24 cellular contexts compared by ENCODE assay signal in the genomic region with DNA sequence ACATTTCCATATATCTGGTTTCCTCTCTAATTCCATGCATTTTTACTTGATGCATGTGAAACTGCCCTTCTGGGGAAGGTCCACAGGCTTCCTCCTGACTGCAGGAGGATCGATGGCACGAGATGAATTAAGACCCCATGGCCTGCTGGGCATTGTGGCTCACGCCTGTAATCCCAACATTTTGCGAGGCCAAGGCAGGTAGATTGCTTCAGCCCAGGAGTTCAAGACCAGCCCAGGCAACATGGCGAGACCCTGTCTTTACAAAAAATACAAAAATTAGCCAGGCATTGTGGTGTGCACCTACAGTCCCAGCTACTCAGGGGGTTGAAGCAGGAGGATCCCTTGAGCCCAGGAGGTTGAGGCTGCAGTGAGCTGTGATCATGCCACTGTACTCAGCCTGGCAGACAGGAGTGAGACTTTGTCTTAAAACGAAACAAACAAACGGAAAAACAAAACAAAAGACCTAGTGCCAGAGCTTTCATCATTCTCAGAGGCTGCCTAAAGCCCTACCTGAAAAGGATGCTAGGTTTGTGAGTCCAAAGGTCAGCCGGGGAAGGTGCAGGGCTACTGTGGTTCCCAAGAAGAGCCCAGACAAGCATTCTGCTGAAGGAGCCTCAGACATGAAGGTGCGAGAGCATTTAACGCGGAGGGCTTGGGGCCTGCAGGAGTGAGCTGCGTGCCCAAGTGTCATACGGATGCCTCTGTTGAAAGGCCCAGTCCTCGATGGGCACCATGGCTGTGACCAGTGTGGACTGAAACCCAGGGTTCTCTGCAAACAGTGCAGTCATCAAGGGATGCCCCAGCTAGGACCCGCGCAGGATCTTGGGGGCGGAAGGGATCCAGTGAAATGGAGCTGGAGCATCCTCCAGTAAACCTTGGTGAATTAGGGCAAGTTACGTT. TPM values are rescaled to one million over a fixed set of nuclear protein-coding genes. Genes with fewer than 3 reads are reported as not detected.
A peak's percentile ranks its signal among the peaks of the same experiment; 100 is the strongest.
DNase-seq lines count a peak whose midpoint lies in the region; ATAC-seq and TF ChIP-seq lines count a peak whose summit lies in the region.
"Had no signal": no experiment of that assay in that cellular context is flagged by ENCODE, and none has a peak within 500 bp of the region (broad histone marks: within the 10 kb centered on the region; RNA-seq: fewer than 3 reads in every experiment).

No MANE protein-coding gene starts in this region.

- peaks cover 19% of the 10 kb centered on the region for H3K4me1 Mint-ChIP-seq in type B pancreatic cell (ENCODE audit: unreplicated experiment)

- H3K27me3 Mint-ChIP-seq in type B pancreatic cell = peaks cover 22% of the 10 kb centered on the region
- H3K27me3 Mint-ChIP-seq: memory B cell had no signal

- H3K4me3 ChIP-seq in iPS-20b (ENCODE audit: low read length) = peak overlapping the region; percentile 63; the same call in 1 of the 2 replicates
- H3K4me3 ChIP-seq in PC-9 = no peak overlapping the region
- no peak overlapping the region for H3K4me3 ChIP-seq in mesenchymal stem cell (ENCODE audit: insufficient read depth in 1 of 2, low read depth in 1 of 2, low read length in 2 of 2)
- H3K4me3 ChIP-seq: body of pancreas had no signal

- no peak overlapping the region for H2BK15ac ChIP-seq in mesenchymal stem cell (ENCODE audit: low read depth, poor library complexity, severe bottlenecking)

- H4K20me1 ChIP-seq in PC-9 (ENCODE audit: insufficient read depth) = no peaks in the 10 kb centered on the region

- no peaks in the 10 kb centered on the region for H3K9me3 Mint-ChIP-seq in type B pancreatic cell
- H3K9me3 Mint-ChIP-seq: activated naive CD4-positive, alpha-beta T cell treated with anti-CD3 and anti-CD28 coated beads, Interleukin-2, amount 10 ng/mL, durations not matched to agents 7 days and 5 days; dendritic cell treated with granulocyte-macrophage colony-stimulating factor and Interleukin-4, amounts not matched to agents 40 ng/mL and 50 ng/mL, for 4 days; memory B cell; naive thymus-derived CD8-positive, alpha-beta T cell had no signal

- no peak overlapping the region for H2BK12ac ChIP-seq in mesenchymal stem cell (ENCODE audit: low read length in 2 of 2)

- no peak overlapping the region for H2BK120ac ChIP-seq in mesenchymal stem cell (ENCODE audit: low read depth, low read length)

- no peak overlapping the region for H3K4me3 Mint-ChIP-seq in type B pancreatic cell
- H3K4me3 Mint-ChIP-seq: activated naive CD4-positive, alpha-beta T cell treated with anti-CD3 and anti-CD28 coated beads, Interleukin-2, amount 10 ng/mL, durations not matched to agents 7 days and 5 days; dendritic cell treated with granulocyte-macrophage colony-stimulating factor and Interleukin-4, amounts not matched to agents 40 ng/mL and 50 ng/mL, for 4 days had no signal

- H3K27me3 ChIP-seq in iPS-20b (ENCODE audit: insufficient read depth, low read length) = peaks cover 20% of the 10 kb centered on the region; the same call in 1 of the 2 replicates
- peaks cover 28% of the 10 kb centered on the region for H3K27me3 ChIP-seq in PC-9 (ENCODE audit: insufficient read depth, low read depth)
- peaks cover 35 to 50% of the 10 kb centered on the region in 2 experiments for H3K27me3 ChIP-seq in mesenchymal stem cell (ENCODE audit: control insufficient read depth in 1 of 2, insufficient read depth in 1 of 2, low read length in 2 of 2)
- H3K27me3 ChIP-seq: body of pancreas had no signal

- H3K4me1 ChIP-seq in iPS-20b (ENCODE audit: insufficient read depth, low read length) (peaks cover 28% of the 10 kb centered on the region), PC-9 (replicated peaks; ENCODE audit: insufficient read depth) (0 out of 2 replicates have a peak, but pooled peaks cover 5% of the 10 kb centered on the region), mesenchymal stem cell (ENCODE audit: control insufficient read depth, insufficient read depth, low read depth, low read length) (peaks cover 12% of the 10 kb centered on the region)
- H3K4me1 ChIP-seq: body of pancreas, parathyroid adenoma had no signal

- no peak overlapping the region for H3K27ac Mint-ChIP-seq in type B pancreatic cell
- H3K27ac Mint-ChIP-seq: activated naive CD4-positive, alpha-beta T cell treated with anti-CD3 and anti-CD28 coated beads, Interleukin-2, amount 10 ng/mL, durations not matched to agents 7 days and 5 days; dendritic cell treated with granulocyte-macrophage colony-stimulating factor and Interleukin-4, amounts not matched to agents 40 ng/mL and 50 ng/mL, for 4 days; memory B cell had no signal

- TF ChIP-seq CTCF in type B pancreatic cell (conservative IDR thresholded peaks at IDR 0.05) = no peak
- no peak for TF ChIP-seq CTCF in PC-9 (conservative IDR thresholded peaks at IDR 0.05)

- POLR2A ChIA-PET in PC-9 (lab: Charles Lee; ENCODE audit: unreplicated experiment) = no interaction called here

- no TSS peak for BruUV-seq in PC-9 (replicated peaks; lab: Mats Ljungman, UMichigan)

- no peaks in the 10 kb centered on the region for H3K9me3 ChIP-seq in iPS-20b (ENCODE audit: insufficient read depth, low read depth, low read length)
- H3K9me3 ChIP-seq in PC-9 (ENCODE audit: insufficient read depth, low read depth) = no peaks in the 10 kb centered on the region
- H3K9me3 ChIP-seq in mesenchymal stem cell (ENCODE audit: control insufficient read depth, low read length) = no peaks in the 10 kb centered on the region
- H3K9me3 ChIP-seq: body of pancreas had no signal

- H3K79me1 ChIP-seq in mesenchymal stem cell (replicated peaks; ENCODE audit: low read length, poor library complexity, severe bottlenecking) = no peaks in the 10 kb centered on the region

- CTCF ChIA-PET in PC-9 (lab: Charles Lee) = no interaction called here

- H2AK5ac ChIP-seq in mesenchymal stem cell (ENCODE audit: low read length, severe bottlenecking) = no peak overlapping the region

- ATAC-seq in HG03159 (IDR thresholded peaks at IDR 0.05; ENCODE audit: unreplicated experiment) = no peak
- ATAC-seq: body of pancreas; naive thymus-derived CD8-positive, alpha-beta T cell had no signal

- H3K36me3 Mint-ChIP-seq in type B pancreatic cell = no peaks in the 10 kb centered on the region
- H3K36me3 Mint-ChIP-seq: activated naive CD4-positive, alpha-beta T cell treated with anti-CD3 and anti-CD28 coated beads, Interleukin-2, amount 10 ng/mL, durations not matched to agents 7 days and 5 days had no signal

- no peak overlapping the region for H2BK5ac ChIP-seq in mesenchymal stem cell (ENCODE audit: low read depth, low read length, poor library complexity, severe bottlenecking)

- no peak overlapping the region for H3K14ac ChIP-seq in mesenchymal stem cell (ENCODE audit: low read length in 2 of 2)

- H3K9ac ChIP-seq in iPS-20b (ENCODE audit: low read depth, low read length) (no peak overlapping the region; the same call in 1 of the 2 replicates), mesenchymal stem cell (ENCODE audit: low read length) (no peak overlapping the region)
- H3K9ac ChIP-seq: parathyroid adenoma had no signal

- WGBS in mesenchymal stem cell = 95% methylated on average over 18 of the region's 18 CpGs

- H4K91ac ChIP-seq in mesenchymal stem cell (ENCODE audit: low read length) = no peak overlapping the region

- no peak overlapping the region for H3K23ac ChIP-seq in mesenchymal stem cell (ENCODE audit: low read length in 2 of 2)

- intact Hi-C loops in PC-9 (cut with micrococcal nuclease; ENCODE audit: unreplicated experiment) = no loop called here

- H3K36me3 ChIP-seq in iPS-20b (ENCODE audit: insufficient read depth, low read depth, low read length) (no peaks in the 10 kb centered on the region), PC-9 (ENCODE audit: low read depth) (no peaks in the 10 kb centered on the region), mesenchymal stem cell (ENCODE audit: control insufficient read depth in 1 of 2, insufficient read depth in 2 of 2, low read depth in 1 of 2, low read length in 2 of 2) (no peaks in the 10 kb centered on the region)

- H3K18ac ChIP-seq in mesenchymal stem cell (ENCODE audit: low read depth in 1 of 2, low read length in 2 of 2) = no peak overlapping the region

- DNase-seq in activated effector memory CD4-positive, alpha-beta T cell treated with anti-CD3 and anti-CD28 coated beads, Interleukin-2, amount 50 U/mL, for 16 hours = peak; percentile 50
- DNase-seq in activated effector memory CD4-positive, alpha-beta T cell treated with Interleukin-2 at 50 U/mL for 16 hours = no peak
- DNase-seq in activated CD8-positive, alpha-beta memory T cell treated with anti-CD3 and anti-CD28 coated beads, Interleukin-2, amount 50 U/mL, for 4 hours = peak; percentile 6
- DNase-seq in type B pancreatic cell (ENCODE audit: extremely low spot score, unreplicated experiment) (peak; percentile 60), PC-9 (no peak), mesenchymal stem cell (no peak)
- DNase-seq: activated naive CD4-positive, alpha-beta T cell treated with anti-CD3 and anti-CD28 coated beads, Interleukin-2, amount 10 ng/mL, durations not matched to agents 7 days and 5 days; DMS 273 treated with DMSO at 0.1 percent for 48 hours; kidney glomerular epithelial cell; NCI-H1417 treated with DMSO at 0.1 percent for 48 hours; NCI-H69; SIG-M5; stimulated activated CD4-positive, alpha-beta T cell treated with anti-CD3 and anti-CD28 coated beads, Interleukin-2, amount 100 ng/mL, for 48 hours had no signal

- no peak overlapping the region for H4K8ac ChIP-seq in mesenchymal stem cell (ENCODE audit: low read length)

- peak overlapping the region; percentile 54 for H3K27ac ChIP-seq in iPS-20b (ENCODE audit: low read length)
- H3K27ac ChIP-seq in PC-9 = no peak overlapping the region
- no peak overlapping the region for H3K27ac ChIP-seq in mesenchymal stem cell (ENCODE audit: low read length, poor library complexity, severe bottlenecking)
- H3K27ac ChIP-seq: body of pancreas, parathyroid adenoma had no signal

- no peaks in the 10 kb centered on the region for H3K9me2 ChIP-seq in PC-9 (ENCODE audit: insufficient read depth)

- H2AFZ ChIP-seq in PC-9 = no peak overlapping the region
- H2AFZ ChIP-seq in mesenchymal stem cell (ENCODE audit: low read depth, low read length) = no peak overlapping the region
- H2AFZ ChIP-seq: parathyroid adenoma had no signal

- H3F3A ChIP-seq in PC-9 (ENCODE audit: insufficient read depth, low read depth) = 0 out of 2 replicates have a peak, but pooled peaks cover 4% of the 10 kb centered on the region

- H3K4me2 ChIP-seq in PC-9 (no peak overlapping the region), mesenchymal stem cell (ENCODE audit: low read length, poor library complexity, severe bottlenecking) (no peak overlapping the region)

- H3K79me2 ChIP-seq in PC-9 (ENCODE audit: low read depth) = no peaks in the 10 kb centered on the region
- H3K79me2 ChIP-seq: parathyroid adenoma had no signal

- H3K4ac ChIP-seq in mesenchymal stem cell (ENCODE audit: low read depth in 1 of 2, low read length in 2 of 2) = no peak overlapping the region

RNA-seq across cellular contexts. Expression of a gene that starts 21.5 kb away (rescaled TPM):
- total RNA-seq in type B pancreatic cell (ENCODE audit: low replicate concordance) = 0.24 TPM in 1 of 2 replicates, not detected in the other
- total RNA-seq in PC-9 (2021) = not detected in 2 replicates
- not detected for polyA plus RNA-seq in mesenchymal stem cell (2013, experiment 1 of 2)
- polyA plus RNA-seq in mesenchymal stem cell (2013, experiment 2 of 2) = 0.01 TPM
- total RNA-seq: body of pancreas, epithelial cell of proximal tubule, frontal cortex, M059J, skeletal muscle tissue had no signal

RNA-seq across cellular contexts. Expression of a gene that starts 38.8 kb away (rescaled TPM):
- 211 and 285 TPM in 2 replicates for total RNA-seq in type B pancreatic cell (ENCODE audit: low replicate concordance)
- total RNA-seq in PC-9 (2021) = 76.0 and 96.4 TPM in 2 replicates
- 311 TPM for polyA plus RNA-seq in mesenchymal stem cell (2013, experiment 1 of 2)
- polyA plus RNA-seq in mesenchymal stem cell (2013, experiment 2 of 2) = 325 TPM

Comparison
In these comparisons a context has a peak if more than half of its experiments do, and no peak if none do; other contexts are left out.
1. DNase-seq: peak in activated effector memory CD4-positive, alpha-beta T cell treated with anti-CD3 and anti-CD28 coated beads, Interleukin-2, amount 50 U/mL, for 16 hours (single experiment), activated CD8-positive, alpha-beta memory T cell treated with anti-CD3 and anti-CD28 coated beads, Interleukin-2, amount 50 U/mL, for 4 hours (single experiment) and type B pancreatic cell (single experiment); none in activated effector memory CD4-positive, alpha-beta T cell treated with Interleukin-2 at 50 U/mL for 16 hours (single experiment), PC-9 (0 of 2) and mesenchymal stem cell (single experiment).